In the genomic region with DNA sequence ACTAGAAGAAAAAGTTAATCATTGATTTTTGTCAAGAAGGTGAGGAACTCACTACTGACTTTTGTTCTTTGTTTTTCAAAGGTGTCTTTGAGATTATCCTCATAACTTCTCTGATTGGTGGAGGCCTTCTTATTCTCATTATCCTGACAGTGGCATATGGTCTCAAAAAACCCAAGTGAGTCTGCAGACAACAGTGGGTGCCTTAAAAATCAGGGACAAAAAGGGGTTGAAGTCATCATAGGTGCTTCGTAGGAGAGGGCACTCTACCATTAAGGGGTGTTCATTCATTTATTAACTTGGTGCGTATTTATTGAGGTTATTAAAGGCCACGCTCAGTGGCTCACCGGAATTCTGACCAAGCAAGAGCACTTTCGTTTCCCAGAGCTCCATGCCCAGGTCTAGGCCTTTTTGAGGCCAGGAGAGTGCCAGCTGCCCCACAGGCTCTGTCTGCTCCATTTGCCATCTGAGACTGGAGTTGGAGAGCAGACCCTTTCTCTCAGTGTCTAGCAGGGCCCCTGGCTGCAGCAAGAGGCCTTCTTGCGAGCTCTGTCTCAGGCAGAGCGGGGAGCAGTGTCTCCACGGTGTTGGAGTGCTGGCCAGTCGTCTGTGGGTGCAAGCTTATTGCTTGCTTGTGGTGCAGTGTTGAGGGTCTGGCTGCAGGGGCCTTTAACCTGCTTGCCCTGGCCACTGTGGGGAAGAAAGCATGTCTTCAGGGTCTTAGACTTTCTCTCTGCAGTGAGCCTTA, we compare ENCODE assay signal across 12 cellular contexts.
A peak's percentile ranks its signal among the peaks of the same experiment; 100 is the strongest.
DNase-seq lines count a peak whose midpoint lies in the region; ATAC-seq and TF ChIP-seq lines count a peak whose summit lies in the region.
"Had no signal": no experiment of that assay in that cellular context is flagged by ENCODE, and none has a peak within 500 bp of the region (broad histone marks: within the 10 kb centered on the region; RNA-seq: fewer than 3 reads in every experiment).

No MANE protein-coding gene starts in this region.

- no peaks in the 10 kb centered on the region for H3K9me3 Mint-ChIP-seq in activated T-cell treated with anti-CD3 and anti-CD28 coated beads, Interleukin-2, amount 50 U/mL, for 4 hours

- no peaks in the 10 kb centered on the region for H3K9me3 ChIP-seq in OCI-LY3 (ENCODE audit: insufficient read depth, low read length)
- H3K9me3 ChIP-seq: tibial artery had no signal

- no peaks in the 10 kb centered on the region for H3K79me2 ChIP-seq in OCI-LY3 (ENCODE audit: low read length)

- H3K4me3 ChIP-seq in OCI-LY3 (ENCODE audit: low read length), result peak overlapping the region; percentile 3; the same call in 1 of the 2 replicates
- no peak overlapping the region for H3K4me3 ChIP-seq in dorsolateral prefrontal cortex
- H3K4me3 ChIP-seq: tibial artery had no signal

- peak overlapping the region; percentile 52 for H2AFZ ChIP-seq in OCI-LY3 (ENCODE audit: low read depth, low read length)

- peak overlapping the region; percentile 51 for H3K4me2 ChIP-seq in OCI-LY3 (ENCODE audit: low read length)

- TF ChIP-seq POLR2A in GM18505 (IDR thresholded peaks at IDR 0.05; ENCODE audit: borderline replicate concordance, extremely low read depth, insufficient read depth, insufficient read length), result no peak

- H4K20me1 ChIP-seq in OCI-LY3 (ENCODE audit: insufficient read depth, low read length), result no peaks in the 10 kb centered on the region

- peaks cover 21% of the 10 kb centered on the region for H3K4me1 ChIP-seq in OCI-LY3 (ENCODE audit: low read length)

- H3K4me1 Mint-ChIP-seq in activated T-cell treated with anti-CD3 and anti-CD28 coated beads, Interleukin-2, amount 50 U/mL, for 4 hours (ENCODE audit: low read depth), result no peaks in the 10 kb centered on the region

- no peak for DNase-seq in activated T-cell treated with anti-CD3 and anti-CD28 coated beads, Interleukin-2, amount 50 U/mL, for 4 hours
- DNase-seq in SKM-1 treated with dmso at 0.1 percent for 144 hours (lab: John Stamatoyannopoulos, UW; ENCODE audit: unreplicated experiment), result no peak
- no peak for DNase-seq in dorsolateral prefrontal cortex
- no peak for DNase-seq in COR-L47 (lab: John Stamatoyannopoulos, UW)
- DNase-seq: activated naive CD8-positive, alpha-beta T cell treated with anti-CD3 and anti-CD28 coated beads for 36 hours; DND-41; T-helper 9 cell; tibial artery had no signal

- H3K4me3 Mint-ChIP-seq in activated T-cell treated with anti-CD3 and anti-CD28 coated beads, Interleukin-2, amount 50 U/mL, for 4 hours, result no peak overlapping the region
- H3K4me3 Mint-ChIP-seq: activated naive CD8-positive, alpha-beta T cell treated with anti-CD3 and anti-CD28 coated beads for 36 hours had no signal

- no peaks in the 10 kb centered on the region for H3K27me3 ChIP-seq in OCI-LY3 (ENCODE audit: low read depth, low read length)
- H3K27me3 ChIP-seq in dorsolateral prefrontal cortex, result no peaks in the 10 kb centered on the region
- H3K27me3 ChIP-seq: tibial artery had no signal

- H3K27ac ChIP-seq in OCI-LY3 (ENCODE audit: low read length) (peak overlapping the region; percentile 45), dorsolateral prefrontal cortex (no peak overlapping the region)
- H3K27ac ChIP-seq: tibial artery had no signal

- peak; percentile 23 for ATAC-seq in GM18505 (IDR thresholded peaks at IDR 0.05; ENCODE audit: unreplicated experiment)
- peak; percentile 17 for ATAC-seq in GM21381 (IDR thresholded peaks at IDR 0.05; ENCODE audit: unreplicated experiment)
- ATAC-seq in HG02981 (IDR thresholded peaks at IDR 0.05; ENCODE audit: unreplicated experiment), result peak; percentile 35
- ATAC-seq in activated T-cell treated with anti-CD3 and anti-CD28 coated beads, Interleukin-2, amount 50 U/mL, for 4 hours, result no peak

- no peaks in the 10 kb centered on the region for H3K36me3 Mint-ChIP-seq in activated T-cell treated with anti-CD3 and anti-CD28 coated beads, Interleukin-2, amount 50 U/mL, for 4 hours (ENCODE audit: insufficient read depth)
- H3K36me3 Mint-ChIP-seq: activated naive CD8-positive, alpha-beta T cell treated with anti-CD3 and anti-CD28 coated beads for 36 hours had no signal

- 0 out of 2 replicates have a peak overlapping the region, but pooled peaks have one; percentile 8 for H3K9ac ChIP-seq in OCI-LY3 (ENCODE audit: low read length)

- no peak for TF ChIP-seq CTCF in OCI-LY3 (IDR thresholded peaks at IDR 0.05; ENCODE audit: low read depth, low read length)
- no peak for TF ChIP-seq CTCF in dorsolateral prefrontal cortex (IDR thresholded peaks at IDR 0.05 in 54 of 56, conservative IDR thresholded peaks at IDR 0.05 in 2 of 56; ENCODE audit: low read depth in 1 of 56, partially characterized antibody in 56 of 56)

- intact Hi-C loops in dorsolateral prefrontal cortex (cut with DNase I), result loop anchor here in 1 of 2 donors (10.0 kb wide), 1 partner anchor 569 kb away; no protein-coding TSS in a partner anchor

- no peaks in the 10 kb centered on the region for H3K27me3 Mint-ChIP-seq in activated T-cell treated with anti-CD3 and anti-CD28 coated beads, Interleukin-2, amount 50 U/mL, for 4 hours (ENCODE audit: low read depth)
- H3K27me3 Mint-ChIP-seq: activated naive CD8-positive, alpha-beta T cell treated with anti-CD3 and anti-CD28 coated beads for 36 hours had no signal

- H3K36me3 ChIP-seq in OCI-LY3 (replicated peaks; ENCODE audit: low read depth, low read length), result no peaks in the 10 kb centered on the region
- H3K36me3 ChIP-seq: tibial artery had no signal

Comparison
In these comparisons a context has a peak if more than half of its experiments do, and no peak if none do; other contexts are left out.
1. ATAC-seq: peak in GM18505 (single experiment), GM21381 (single experiment) and HG02981 (single experiment); none in activated T-cell treated with anti-CD3 and anti-CD28 coated beads, Interleukin-2, amount 50 U/mL, for 4 hours (0 of 2).